In the genomic region with DNA sequence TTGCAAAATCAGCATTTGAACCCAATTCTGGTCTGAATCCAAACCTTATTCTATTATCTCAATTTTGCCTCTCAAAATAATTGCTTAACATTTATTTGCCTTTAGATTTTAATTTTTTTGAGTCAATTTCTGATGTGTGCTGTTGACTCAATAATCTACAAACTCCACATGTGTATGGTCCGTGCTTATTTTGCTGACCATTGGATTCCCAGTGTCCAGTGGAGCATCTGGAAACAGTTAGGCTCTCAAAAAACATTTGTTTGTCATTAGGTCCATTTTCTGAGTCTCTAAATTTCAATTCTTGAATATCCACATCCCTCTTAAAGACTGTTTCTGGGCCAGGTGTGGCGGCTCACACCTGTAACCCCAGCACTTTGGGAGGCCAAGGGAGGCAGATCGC, we compare ENCODE assay signal across 22 cellular contexts. TPM values are rescaled to one million over a fixed set of nuclear protein-coding genes. Genes with fewer than 3 reads are reported as not detected.
DNase-seq lines count a peak whose midpoint lies in the region; ATAC-seq, FAIRE-seq and TF ChIP-seq lines count a peak whose summit lies in the region.
"Had no signal": no experiment of that assay in that cellular context is flagged by ENCODE, and none has a peak within 500 bp of the region (broad histone marks: within the 10 kb centered on the region; RNA-seq: fewer than 3 reads in every experiment).

No MANE protein-coding gene starts in this region.

- no peaks in the 10 kb centered on the region for H3K79me2 ChIP-seq in K562 (ENCODE audit: control insufficient read depth, insufficient read depth, low read length)

- BruUV-seq in K562 (replicated peaks; lab: Mats Ljungman, UMichigan) = no TSS peak

- TF ChIP-seq POLR2A in K562 (conservative IDR thresholded peaks at IDR 0.05) = no peak

- H3K4me2 ChIP-seq in K562 (ENCODE audit: insufficient read depth, low read length) = no peak overlapping the region
- H3K4me2 ChIP-seq: A549 had no signal

- POLR2A ChIA-PET in K562 (lab: Yijun Ruan, JAX) = no interaction called here

- CTCF ChIA-PET in K562 (lab: Yijun Ruan, JAX; ENCODE audit: low intra/inter-chr PET ratio) = no interaction called here

- WGBS in K562 (ENCODE audit: insufficient coverage, low coverage, missing lambda C conversion rate) = 0% methylated on average over 3 of the region's 3 CpGs

- no peaks in the 10 kb centered on the region for H3K9me1 ChIP-seq in K562 (ENCODE audit: control insufficient read depth, insufficient read depth, low read length)

- TF ChIP-seq EP300 in K562 (IDR thresholded peaks at IDR 0.05; ENCODE audit: low read length) = no peak

- H4K20me1 ChIP-seq in K562 (replicated peaks; ENCODE audit: control insufficient read depth, insufficient read depth, low read length) = no peaks in the 10 kb centered on the region

- no peak for FAIRE-seq in K562 (lab: Jason Lieb, UNC)
- FAIRE-seq: GM12892, GM18507, H54 had no signal

- in situ Hi-C loops in K562 (cut with MboI) = loop anchor here (25.0 kb wide), 1 partner anchor 490 kb away; a partner anchor contains a TSS

- no peak for TF ChIP-seq RAD21 in K562 (CRISPR knock-in tag; conservative IDR thresholded peaks at IDR 0.05 in 1 of 2, IDR thresholded peaks at IDR 0.05 in 1 of 2)

- DNase-seq in AG09309 (ENCODE audit: low read depth) = peak; percentile 31
- DNase-seq in GM03348 (ENCODE audit: low spot score) = peak; percentile 52
- no peak for DNase-seq in K562 (ENCODE audit: extremely low read depth in 1 of 4, low spot score in 3 of 4)
- peak; percentile 48 to 87 for DNase-seq in foreskin fibroblast
- DNase-seq in SKM-1 treated with dmso at 0.1 percent for 144 hours (lab: John Stamatoyannopoulos, UW; ENCODE audit: unreplicated experiment) = no peak
- no peak for DNase-seq in tibial artery
- DNase-seq: Caco-2, DMS153, GDM1, IMR-90, Karpas-422, NCI-H1417 treated with DMSO at 0.1 percent for 48 hours, NCI-H1930, NCI-H345, NCI-H524 treated with DMSO at 0.1 percent for 48 hours, RPMI8226, SIG-M5 had no signal

- TF ChIP-seq CTCF in AG09309 (IDR thresholded peaks at IDR 0.05; ENCODE audit: control insufficient read depth, insufficient read depth, low read depth, low read length, missing control alignments) (no peak), K562 (IDR thresholded peaks at IDR 0.05 in 2 of 3, conservative IDR thresholded peaks at IDR 0.05 in 1 of 3; ENCODE audit: insufficient read depth in 2 of 3, low read depth in 1 of 3, low read length in 3 of 3) (no peak), foreskin fibroblast (IDR thresholded peaks at IDR 0.05; ENCODE audit: low read depth, low read length) (no peak), tibial artery (IDR thresholded peaks at IDR 0.05) (no peak)

- H3K9ac ChIP-seq in K562 (ENCODE audit: insufficient read depth in 1 of 2, low read depth in 2 of 2, low read length in 2 of 2) = no peak overlapping the region

- H3K27me3 ChIP-seq in K562 (ENCODE audit: control insufficient read depth in 2 of 2, insufficient read depth in 2 of 2, low read length in 2 of 2) (peaks cover 2 to 26% of the 10 kb centered on the region in 2 experiments; a peak in 4 of 5 replicates), tibial artery (no peaks in the 10 kb centered on the region)

- H3K4me3 ChIP-seq in AG09309 (ENCODE audit: control insufficient read depth, low read depth, low read length) (no peak overlapping the region), K562 (no peak overlapping the region), foreskin fibroblast (ENCODE audit: low read depth in 1 of 2, low read length in 2 of 2) (no peak overlapping the region), tibial artery (no peak overlapping the region)
- H3K4me3 ChIP-seq: A549 had no signal

- H3K4me1 ChIP-seq in K562 (replicated peaks in 1 of 2; ENCODE audit: control insufficient read depth in 2 of 2, insufficient read depth in 2 of 2, low read length in 2 of 2) (no peaks in the 10 kb centered on the region; a peak in 1 of 5 replicates), tibial artery (no peaks in the 10 kb centered on the region)

- H3K9me3 ChIP-seq in K562 (replicated peaks; ENCODE audit: control insufficient read depth, insufficient read depth, low read depth, low read length) (no peaks in the 10 kb centered on the region), tibial artery (no peaks in the 10 kb centered on the region)
- H3K9me3 ChIP-seq: A549, Caco-2 had no signal

- no peak overlapping the region for H2AFZ ChIP-seq in K562 (ENCODE audit: low read depth, low read length)

- H3K27ac ChIP-seq in K562 (ENCODE audit: extremely low read depth, low read depth, low read length) = no peak overlapping the region
- H3K27ac ChIP-seq in tibial artery = no peak overlapping the region

- intact Hi-C loops in K562 (cut with micrococcal nuclease) = loop anchor here (10.0 kb wide), 1 partner anchor 172 kb away; no protein-coding TSS in a partner anchor
- intact Hi-C loops in tibial artery (cut with DNase I; ENCODE audit: low total_unique reads) = no loop called here

- no peak for ATAC-seq in K562
- ATAC-seq in esophagus mucosa = no peak
- ATAC-seq: A549 had no signal

- H3K36me3 ChIP-seq in K562 (ENCODE audit: control insufficient read depth, insufficient read depth, low read length) (no peaks in the 10 kb centered on the region), tibial artery (no peaks in the 10 kb centered on the region)

TF ChIP-seq in K562, 482 proteins besides CTCF, POLR2A, EP300 and RAD21:
- no peak for TF ChIP-seq NCOA2 (IDR thresholded peaks at IDR 0.05; ENCODE audit: partially characterized antibody in 2 of 2)
- TF ChIP-seq, protein P1, sequence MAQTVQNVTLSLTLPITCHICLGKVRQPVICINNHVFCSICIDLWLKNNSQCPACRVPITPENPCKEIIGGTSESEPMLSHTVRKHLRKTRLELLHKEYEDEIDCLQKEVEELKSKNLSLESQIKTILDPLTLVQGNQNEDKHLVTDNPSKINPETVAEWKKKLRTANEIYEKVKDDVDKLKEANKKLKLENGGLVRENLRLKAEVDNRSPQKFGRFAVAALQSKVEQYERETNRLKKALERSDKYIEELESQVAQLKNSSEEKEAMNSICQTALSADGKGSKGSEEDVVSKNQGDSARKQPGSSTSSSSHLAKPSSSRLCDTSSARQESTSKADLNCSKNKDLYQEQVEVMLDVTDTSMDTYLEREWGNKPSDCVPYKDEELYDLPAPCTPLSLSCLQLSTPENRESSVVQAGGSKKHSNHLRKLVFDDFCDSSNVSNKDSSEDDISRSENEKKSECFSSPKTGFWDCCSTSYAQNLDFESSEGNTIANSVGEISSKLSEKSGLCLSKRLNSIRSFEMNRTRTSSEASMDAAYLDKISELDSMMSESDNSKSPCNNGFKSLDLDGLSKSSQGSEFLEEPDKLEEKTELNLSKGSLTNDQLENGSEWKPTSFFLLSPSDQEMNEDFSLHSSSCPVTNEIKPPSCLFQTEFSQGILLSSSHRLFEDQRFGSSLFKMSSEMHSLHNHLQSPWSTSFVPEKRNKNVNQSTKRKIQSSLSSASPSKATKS (CRISPR knock-in tag; IDR thresholded peaks at IDR 0.05) = no peak
- no peak for TF ChIP-seq EZH2 (IDR thresholded peaks at IDR 0.05; ENCODE audit: borderline replicate concordance, low read depth, low read length)
- 0 out of 2 replicates have a peak, but pooled peaks have one; percentile 17 for TF ChIP-seq ZNF316 (IDR thresholded peaks at IDR 0.05)
- TF ChIP-seq EHMT2 (IDR thresholded peaks at IDR 0.05) = no peak
- TF ChIP-seq RBM15 (IDR thresholded peaks at IDR 0.05; ENCODE audit: insufficient read depth, low read length) = no peak

RNA-seq across cellular contexts. Expression of a gene that starts 19.2 kb away (rescaled TPM):
- total RNA-seq in K562 (2011; cell fraction: chromatin; rRNA removed; ENCODE audit: low replicate concordance) = not detected in 2 replicates
- total RNA-seq in K562 (2011; cell fraction: nucleolus; rRNA removed) = not detected in 2 replicates
- not detected in 2 replicates for total RNA-seq in K562 (2011; cell fraction: nucleoplasm; rRNA removed)
- total RNA-seq in K562 (2014; rRNA removed) (not detected in 2 replicates), K562 (2014; rRNA removed; fragmentation: Illumina TruSeq; extraction: Trizol) (not detected in 2 replicates), K562 (2015; rRNA removed; fragmentation: Illumina TruSeq; extraction: Trizol) (not detected in 2 replicates), K562 (2021) (not detected in 2 replicates), esophagus mucosa (19.8 TPM)
- polyA plus RNA-seq in K562 (2011; rRNA removed) (0.03 TPM in 1 of 2 replicates, not detected in the other), K562 (2014; fragmentation: Illumina TruSeq; extraction: Trizol) (not detected in 2 replicates), K562 (2014; fragmentation: Nextera tagmentation; extraction: Ambion mirVana) (not detected), K562 (2014; rRNA removed) (not detected in 2 replicates)
- not detected in 2 replicates for polyA plus RNA-seq in K562 (2011; cell fraction: cytosol; rRNA removed)
- polyA plus RNA-seq in K562 (2011; cell fraction: nucleus; rRNA removed) = not detected in 2 replicates
- polyA plus RNA-seq in K562 (2012) = not detected in 2 replicates
- polyA minus RNA-seq in K562 (2011; rRNA and poly(A)+ RNA removed) = not detected in 2 replicates
- not detected in 2 replicates for polyA minus RNA-seq in K562 (2011; cell fraction: cytosol; rRNA and poly(A)+ RNA removed)
- not detected in 2 replicates for polyA minus RNA-seq in K562 (2011; cell fraction: nucleus; rRNA and poly(A)+ RNA removed)
- total RNA-seq: IMR-90 had no signal
- polyA plus RNA-seq: IMR-90 had no signal

Comparison
In these comparisons a context has a peak if more than half of its experiments do, and no peak if none do; other contexts are left out.
1. DNase-seq: peak in AG09309 (single experiment), GM03348 (single experiment) and foreskin fibroblast (2 of 2); none in K562 (0 of 4), SKM-1 treated with dmso at 0.1 percent for 144 hours (single experiment) and tibial artery (0 of 2).
2. RNA of a gene that starts 19.2 kb away (total RNA-seq): 19.8 TPM in esophagus mucosa (single experiment); not detected in K562; every median in the first group is over 10 times any median in the second.